11 cellular contexts compared by ENCODE assay signal in the genomic region with DNA sequence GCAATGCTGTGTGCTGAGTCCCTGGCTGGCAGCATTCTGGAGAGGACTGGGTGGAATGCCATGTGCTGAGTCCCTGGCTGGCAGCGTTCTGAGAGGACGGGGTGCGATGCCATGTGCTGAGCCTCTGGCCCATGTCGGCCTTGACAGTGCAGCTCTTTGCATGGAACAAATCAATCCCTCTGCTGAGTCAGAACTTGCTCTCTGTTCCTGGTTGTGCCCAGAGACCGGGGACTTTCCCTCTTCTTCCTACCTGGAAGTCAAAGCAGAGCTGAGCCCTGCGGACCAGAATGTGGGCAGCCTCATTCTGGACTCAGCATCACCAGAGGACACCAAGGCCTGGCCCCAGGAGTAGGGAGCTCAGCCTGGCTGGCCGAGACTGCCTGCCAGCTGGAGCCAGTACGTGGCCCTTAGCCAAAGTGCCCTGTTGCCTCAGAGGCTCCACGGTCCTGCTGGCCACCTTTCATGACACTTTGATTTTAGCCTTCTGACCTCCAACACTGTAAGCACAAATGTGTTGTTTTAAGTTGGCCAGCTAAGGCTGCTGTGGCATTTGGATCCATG. TPM values are rescaled to one million over a fixed set of nuclear protein-coding genes. Genes with fewer than 3 reads are reported as not detected.
DNase-seq lines count a peak whose midpoint lies in the region; ATAC-seq and TF ChIP-seq lines count a peak whose summit lies in the region.
"Not testable (repeated sequence)": the region's sequence is repeated elsewhere in the genome, so short reads cannot be mapped to it uniquely, and the experiment has no call there.
"Had no signal": no experiment of that assay in that cellular context is flagged by ENCODE, and none has a peak within 500 bp of the region (broad histone marks: within the 10 kb centered on the region; RNA-seq: fewer than 3 reads in every experiment).

No MANE protein-coding gene starts in this region.

- not testable (repeated sequence) for H3K4me1 ChIP-seq in Panc1 (ENCODE audit: control insufficient read depth, insufficient read depth, low read length); colonic mucosa; foreskin keratinocyte; right lobe of liver

- CTCF ChIA-PET in Panc1 (lab: Charles Lee): not testable (repeated sequence)

- H3K27ac ChIP-seq in Panc1 (ENCODE audit: low read length); colonic mucosa; foreskin keratinocyte; right lobe of liver: not testable (repeated sequence)

- intact Hi-C loops in Panc1 (cut with micrococcal nuclease; ENCODE audit: unreplicated experiment); colonic mucosa (cut with DNase I); right lobe of liver (cut with DNase I); sciatic nerve (cut with DNase I): not testable (repeated sequence)

- no CpG with 5 or more reads among the region's 9 CpGs for WGBS in right lobe of liver (ENCODE audit: insufficient coverage, low coverage, low lambda C conversion rate, missing lambda C conversion rate)

- not testable (repeated sequence) for BruUV-seq in Panc1 (replicated peaks; lab: Mats Ljungman, UMichigan)

- not testable (repeated sequence) for H3K4me3 ChIP-seq in Panc1 (ENCODE audit: low read depth in 2 of 2, low read length in 2 of 2); colonic mucosa; right lobe of liver

- TF ChIP-seq POLR2A in right lobe of liver (IDR thresholded peaks at IDR 0.05): not testable (repeated sequence)

- not testable (repeated sequence) for DNase-seq in Panc1 (ENCODE audit: low read depth, low spot score); foreskin keratinocyte; right lobe of liver; sciatic nerve (ENCODE audit: low spot score)
- DNase-seq in colonic mucosa: peak; percentile 27
- peak; percentile 31 for DNase-seq in islet precursor cell

- ATAC-seq in Panc1: peak; percentile 43; the same call in 1 of the 2 replicates
- peak; percentile 57 for ATAC-seq in foreskin keratinocyte
- peak; percentile 81 to 89 (median 86) for ATAC-seq in right lobe of liver
- peak; percentile 24 for ATAC-seq in sciatic nerve

- POLR2A ChIA-PET in Panc1 (lab: Charles Lee): not testable (repeated sequence)

- not testable (repeated sequence) for H3K27me3 ChIP-seq in Panc1 (ENCODE audit: control insufficient read depth, insufficient read depth, low read length); colonic mucosa; foreskin keratinocyte; right lobe of liver

- not testable (repeated sequence) for H3K9ac ChIP-seq in colonic mucosa (ENCODE audit: low read depth in 2 of 2, low read length in 2 of 2)

- not testable (repeated sequence) for H3K36me3 ChIP-seq in Panc1 (ENCODE audit: control insufficient read depth, insufficient read depth, low read length); colonic mucosa; right lobe of liver

- TF ChIP-seq CTCF in Panc1 (IDR thresholded peaks at IDR 0.05); colonic mucosa (IDR thresholded peaks at IDR 0.05); foreskin keratinocyte (conservative IDR thresholded peaks at IDR 0.05); right lobe of liver (IDR thresholded peaks at IDR 0.05): not testable (repeated sequence)

- in situ Hi-C loops in Panc1 (cut with HindIII; ENCODE audit: low pct_unique_long_range_greater_than_20kb, low sequenced_read_pairs): not testable (repeated sequence)

- not testable (repeated sequence) for H3K9me3 ChIP-seq in Panc1 (ENCODE audit: control insufficient read depth, insufficient read depth, low read depth, low read length); colonic mucosa; right lobe of liver

RNA-seq across cellular contexts. Expression of a gene that starts 2.4 kb away (rescaled TPM):
- total RNA-seq in Panc1 (2021; ENCODE audit: unreplicated experiment) (not detected), colonic mucosa (10 to 100 TPM; 20.3 to 25.8 TPM), foreskin keratinocyte (11.6 and 14.5 TPM in 2 replicates), right lobe of liver (under 1 TPM in 1 of 6 experiments, not detected in 5; 0.42 TPM), sciatic nerve (not detected)
- polyA plus RNA-seq in Panc1 (2012; ENCODE audit: insufficient read length): not detected
- polyA plus RNA-seq in foreskin keratinocyte: 12.8 and 18.1 TPM in 2 replicates
- total RNA-seq: CD4-positive, alpha-beta memory T cell; GM23338; H7 had no signal
- polyA plus RNA-seq: A549; AG04450; CD4-positive, alpha-beta memory T cell; GM23338 had no signal

Comparison
In these comparisons a context has a peak if more than half of its experiments do, and no peak if none do; other contexts are left out.
1. ATAC-seq: peak in every context shown above with its lines; median percentile 86 in right lobe of liver; 57 in foreskin keratinocyte; 43 in Panc1; 24 in sciatic nerve.